ENCODE assay signal across 13 cellular contexts in genomic region chr1:103180660-103181059, GRCh38.
DNase-seq lines count a peak whose midpoint lies in the region; TF ChIP-seq lines count a peak whose summit lies in the region.
"Had no signal": no experiment of that assay in that cellular context is flagged by ENCODE, and none has a peak within 500 bp of the region (broad histone marks: within the 10 kb centered on the region; RNA-seq: fewer than 3 reads in every experiment).

No MANE protein-coding gene starts in this region.

- no peak overlapping the region for H3K4me3 Mint-ChIP-seq in mesothelial cell of epicardium
- H3K4me3 Mint-ChIP-seq: activated CD8-positive, alpha-beta T cell treated with anti-CD3 and anti-CD28 coated beads, Interleukin-2, amount 10 ng/mL, durations not matched to agents 7 days and 5 days; natural killer cell had no signal

- DNase-seq in Caki2 (ENCODE audit: low read depth) = peak; percentile 69
- peak; percentile 97 for DNase-seq in NCI-H226
- peak; percentile 40 to 90 for DNase-seq in cardiac fibroblast (ENCODE audit: low read depth in 2 of 2)
- DNase-seq in mesothelial cell of epicardium (ENCODE audit: low spot score in 2 of 2, unreplicated experiment in 2 of 2) = no peak
- DNase-seq in activated naive CD4-positive, alpha-beta T cell (lab: John Stamatoyannopoulos, UW) = no peak
- no peak for DNase-seq in iPS-NIHi7 (ENCODE audit: extremely low spot score)
- DNase-seq in midbrain (lab: John Stamatoyannopoulos, UW) = no peak
- DNase-seq in NCI-H774 (lab: John Stamatoyannopoulos, UW) = no peak
- DNase-seq: activated CD8-positive, alpha-beta T cell treated with anti-CD3 and anti-CD28 coated beads, Interleukin-2, amount 10 ng/mL, durations not matched to agents 7 days and 5 days; activated naive CD4-positive, alpha-beta T cell treated with Interleukin-2 at 50 U/mL for 16 hours; MM.1S; natural killer cell; sigmoid colon had no signal

- peaks cover 12% of the 10 kb centered on the region for H3K4me1 Mint-ChIP-seq in mesothelial cell of epicardium
- H3K4me1 Mint-ChIP-seq: natural killer cell had no signal

- in situ Hi-C loops in Caki2 (cut with HindIII; ENCODE audit: low pct_unique_long_range_greater_than_20kb, low sequenced_read_pairs) = no loop called here

- TF ChIP-seq CTCF in cardiac fibroblast (IDR thresholded peaks at IDR 0.05; ENCODE audit: low read depth, low read length) (no peak), mesothelial cell of epicardium (IDR thresholded peaks at IDR 0.05; ENCODE audit: unreplicated experiment) (no peak)

- H3K36me3 Mint-ChIP-seq in mesothelial cell of epicardium = no peaks in the 10 kb centered on the region
- H3K36me3 Mint-ChIP-seq: natural killer cell had no signal

- no peak overlapping the region for H3K4me3 ChIP-seq in cardiac fibroblast (replicated peaks in 1 of 2; ENCODE audit: low read depth in 2 of 2, low read length in 2 of 2)
- H3K4me3 ChIP-seq: sigmoid colon had no signal

- H3K27ac Mint-ChIP-seq in mesothelial cell of epicardium = peak overlapping the region; percentile 90
- H3K27ac Mint-ChIP-seq: activated CD8-positive, alpha-beta T cell treated with anti-CD3 and anti-CD28 coated beads, Interleukin-2, amount 10 ng/mL, durations not matched to agents 7 days and 5 days; natural killer cell had no signal

- H3K9me3 Mint-ChIP-seq in mesothelial cell of epicardium = peaks cover 7% of the 10 kb centered on the region

- no peaks in the 10 kb centered on the region for H3K27me3 Mint-ChIP-seq in mesothelial cell of epicardium (ENCODE audit: low read depth)

Comparison
In these comparisons a context has a peak if more than half of its experiments do, and no peak if none do; other contexts are left out.
1. DNase-seq: peak in Caki2 (single experiment), NCI-H226 (single experiment) and cardiac fibroblast (2 of 2); none in mesothelial cell of epicardium (0 of 2), activated naive CD4-positive, alpha-beta T cell (0 of 4), iPS-NIHi7 (single experiment), midbrain (single experiment) and NCI-H774 (single experiment).